ENCODE assay signal across 9 cellular contexts in the genomic region with DNA sequence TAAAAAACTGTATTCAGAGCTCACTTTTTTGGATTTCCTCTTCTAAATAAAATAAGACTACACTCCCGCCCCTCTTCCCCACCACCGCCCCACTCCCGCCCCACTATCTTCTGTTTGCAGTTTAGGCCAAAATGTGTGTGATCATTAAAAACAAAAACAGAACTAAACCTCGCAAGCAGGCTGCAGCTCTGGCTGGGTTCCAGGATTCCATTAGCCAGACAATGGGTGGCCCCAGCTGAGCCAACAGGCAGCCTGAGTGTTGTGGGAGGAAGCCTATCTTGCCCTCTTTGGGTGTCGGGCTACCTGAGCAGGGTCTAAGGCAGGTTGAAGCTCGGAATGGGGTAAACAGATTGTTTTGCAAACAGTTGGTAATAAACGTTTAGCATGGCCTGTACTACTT. TPM values are rescaled to one million over a fixed set of nuclear protein-coding genes. Genes with fewer than 3 reads are reported as not detected.
DNase-seq lines count a peak whose midpoint lies in the region; FAIRE-seq and TF ChIP-seq lines count a peak whose summit lies in the region.
"Had no signal": no experiment of that assay in that cellular context is flagged by ENCODE, and none has a peak within 500 bp of the region (broad histone marks: within the 10 kb centered on the region; RNA-seq: fewer than 3 reads in every experiment).

No MANE protein-coding gene starts in this region.

- no peak for TF ChIP-seq CTCF in OCI-LY7 (conservative IDR thresholded peaks at IDR 0.05; ENCODE audit: low read length)

- no peak overlapping the region for H3K4me2 ChIP-seq in OCI-LY7 (ENCODE audit: low read length)

- H3K9me2 ChIP-seq in OCI-LY7 (ENCODE audit: insufficient read depth, low read length) = no peaks in the 10 kb centered on the region

- no peaks in the 10 kb centered on the region for H3K36me3 Mint-ChIP-seq in activated T-cell treated with anti-CD3 and anti-CD28 coated beads, Interleukin-2, amount 50 U/mL, for 24 hours (ENCODE audit: low read depth)

- no peaks in the 10 kb centered on the region for H3K9me3 Mint-ChIP-seq in activated T-cell treated with anti-CD3 and anti-CD28 coated beads, Interleukin-2, amount 50 U/mL, for 24 hours

- POLR2A ChIA-PET in OCI-LY7 (lab: Charles Lee) = no interaction called here

- DNase-seq in DMS79 treated with DMSO at 0.1 percent for 48 hours (lab: John Stamatoyannopoulos, UW) (peak; percentile 53), DMS79 (lab: John Stamatoyannopoulos, UW) (no peak), SHP77 treated with DMSO at 0.1 percent for 48 hours (lab: John Stamatoyannopoulos, UW) (peak; percentile 95), cardiac septum (ENCODE audit: low spot score) (peak; percentile 82), small intestine (peak; percentile 39), OCI-LY7 (ENCODE audit: low spot score) (no peak), NCI-H1048 (lab: John Stamatoyannopoulos, UW) (no peak)
- no peak for DNase-seq in activated T-cell treated with anti-CD3 and anti-CD28 coated beads, Interleukin-2, amount 50 U/mL, for 24 hours

- WGBS in small intestine, 3 donors = 21 to 44% (median 39%) methylated on average over 7 of the region's 7 CpGs

- H3K9me3 ChIP-seq in small intestine (ENCODE audit: control insufficient read depth, low read depth) = no peaks in the 10 kb centered on the region
- H3K9me3 ChIP-seq in OCI-LY7 (ENCODE audit: low read length) = no peaks in the 10 kb centered on the region

- H3K4me1 Mint-ChIP-seq in activated T-cell treated with anti-CD3 and anti-CD28 coated beads, Interleukin-2, amount 50 U/mL, for 24 hours (ENCODE audit: low read depth) = peaks cover 19% of the 10 kb centered on the region

- no peak for FAIRE-seq in small intestine (lab: Jason Lieb, UNC)
- FAIRE-seq: A204.1 had no signal

- H2AFZ ChIP-seq in OCI-LY7 (ENCODE audit: low read length) = no peak overlapping the region

- CTCF ChIA-PET in OCI-LY7 (lab: Charles Lee; ENCODE audit: unreplicated experiment) = no interaction called here

- H3K4me1 ChIP-seq in small intestine (ENCODE audit: control insufficient read depth in 2 of 2, insufficient read depth in 1 of 2, low read depth in 1 of 2, low read length in 1 of 2) (no peaks in the 10 kb centered on the region), OCI-LY7 (ENCODE audit: insufficient read depth, low read length, poor library complexity, severe bottlenecking) (no peaks in the 10 kb centered on the region)

- no TSS peak for BruUV-seq in OCI-LY7 (replicated peaks; lab: Mats Ljungman, UMichigan)

- H3K4me3 ChIP-seq in small intestine (ENCODE audit: low read depth in 1 of 2, low read length in 2 of 2) (no peak overlapping the region), OCI-LY7 (ENCODE audit: low read depth, low read length, poor library complexity, severe bottlenecking) (no peak overlapping the region)

- H3K36me3 ChIP-seq in small intestine (ENCODE audit: control insufficient read depth in 2 of 2, insufficient read depth in 2 of 2, low read length in 2 of 2) (no peaks in the 10 kb centered on the region), OCI-LY7 (ENCODE audit: insufficient read depth, low read length) (no peaks in the 10 kb centered on the region)

- no peaks in the 10 kb centered on the region for H4K20me1 ChIP-seq in OCI-LY7 (ENCODE audit: insufficient read depth, low read length)

- H3K27me3 Mint-ChIP-seq in activated T-cell treated with anti-CD3 and anti-CD28 coated beads, Interleukin-2, amount 50 U/mL, for 24 hours = no peaks in the 10 kb centered on the region

- no peaks in the 10 kb centered on the region for H3K79me2 ChIP-seq in OCI-LY7 (ENCODE audit: insufficient read depth, low read depth, low read length)

- no peak overlapping the region for H3K27ac Mint-ChIP-seq in activated T-cell treated with anti-CD3 and anti-CD28 coated beads, Interleukin-2, amount 50 U/mL, for 24 hours

- no peak overlapping the region for H3K4me3 Mint-ChIP-seq in activated T-cell treated with anti-CD3 and anti-CD28 coated beads, Interleukin-2, amount 50 U/mL, for 24 hours

- intact Hi-C loops in cardiac septum (cut with DNase I) (loop anchor here (5.0 kb wide), 1 partner anchor 42 kb away; a partner anchor contains a TSS), OCI-LY7 (cut with micrococcal nuclease; ENCODE audit: unreplicated experiment) (loop anchor here (10.0 kb wide), 1 partner anchor 186 kb away; no protein-coding TSS in a partner anchor)

- H3K27me3 ChIP-seq in small intestine (ENCODE audit: control insufficient read depth in 2 of 2, insufficient read depth in 2 of 2, low read length in 2 of 2) = no peaks in the 10 kb centered on the region

- no peak overlapping the region for H3K27ac ChIP-seq in small intestine (ENCODE audit: low read depth in 1 of 2, low read length in 1 of 2)
- H3K27ac ChIP-seq in OCI-LY7 (ENCODE audit: low read depth, low read length, poor library complexity, severe bottlenecking) = no peak overlapping the region

RNA-seq across cellular contexts. Expression of a gene that starts 41.7 kb away (rescaled TPM):
- 17.7 TPM for total RNA-seq in cardiac septum
- 100 to 1,000 TPM in 1 of 3 donors, 10 to 100 TPM in 2; 48.9 to 123 (median 89.4) TPM for polyA plus RNA-seq in small intestine
- 5.5 and 7.4 TPM in 2 replicates for total RNA-seq in OCI-LY7 (2014; rRNA removed; shearing (Covaris generic))
- total RNA-seq in OCI-LY7 (2022) = 10.1 and 13.1 TPM in 2 replicates

Comparison
In these comparisons a context has a peak if more than half of its experiments do, and no peak if none do; other contexts are left out.
1. DNase-seq: peak in DMS79 treated with DMSO at 0.1 percent for 48 hours (single experiment), SHP77 treated with DMSO at 0.1 percent for 48 hours (single experiment), cardiac septum (single experiment) and small intestine (single experiment); none in DMS79 (single experiment), OCI-LY7 (single experiment), NCI-H1048 (single experiment) and activated T-cell treated with anti-CD3 and anti-CD28 coated beads, Interleukin-2, amount 50 U/mL, for 24 hours (single experiment).